Comparison of ENCODE assay signal across 24 cellular contexts in the genomic region with DNA sequence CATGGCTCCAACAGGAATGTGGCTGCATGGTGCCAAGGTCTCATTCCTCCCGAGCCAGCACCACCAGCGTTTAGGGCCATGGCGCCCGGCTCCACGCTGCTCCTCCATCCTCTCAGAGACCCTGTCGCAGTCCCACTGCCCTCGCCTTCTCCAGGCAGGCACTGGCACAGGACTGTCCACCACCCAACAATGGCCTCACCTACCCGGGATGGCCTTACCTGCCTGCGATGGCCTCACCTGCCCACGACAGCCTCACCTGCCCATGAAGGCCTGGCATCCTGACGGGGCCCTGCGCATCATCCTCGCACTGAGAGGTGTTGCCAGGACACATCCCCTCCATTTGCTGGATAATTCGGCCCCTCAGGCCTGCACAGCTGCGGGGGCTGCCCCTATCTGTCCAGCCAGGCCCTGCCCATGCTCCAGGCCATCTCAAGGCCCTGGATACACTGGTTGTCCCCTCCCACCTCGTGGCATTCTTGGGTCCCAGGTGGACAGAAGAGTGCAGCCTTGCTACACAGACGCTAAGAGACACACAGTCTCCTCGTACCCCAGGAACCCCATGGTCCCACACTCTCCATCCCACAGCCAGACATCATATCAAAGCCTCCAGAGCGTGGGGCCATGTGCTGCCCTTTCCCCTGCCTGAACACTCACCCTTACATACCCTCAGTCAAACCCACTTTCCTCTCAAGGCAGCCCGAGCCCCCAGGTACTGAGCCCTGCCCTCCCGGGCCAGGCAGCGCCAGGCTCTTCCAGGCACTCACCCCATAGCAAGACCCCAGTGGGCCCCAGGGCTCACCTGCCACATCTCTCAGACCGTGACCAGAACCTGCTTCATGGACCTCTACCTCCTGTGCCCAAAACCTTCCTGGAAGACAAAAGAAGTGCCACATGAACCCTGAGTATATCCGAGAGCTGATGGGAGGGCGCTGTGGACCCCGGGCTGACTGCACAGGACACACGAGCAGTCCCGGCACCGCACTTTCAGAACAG.
DNase-seq lines count a peak whose midpoint lies in the region; ATAC-seq and TF ChIP-seq lines count a peak whose summit lies in the region.
"Had no signal": no experiment of that assay in that cellular context is flagged by ENCODE, and none has a peak within 500 bp of the region (broad histone marks: within the 10 kb centered on the region; RNA-seq: fewer than 3 reads in every experiment).

No MANE protein-coding gene starts in this region.

- TF ChIP-seq CTCF in GM13976 (IDR thresholded peaks at IDR 0.05; ENCODE audit: borderline replicate concordance, control extremely low read depth, extremely low read depth, insufficient read depth, missing control alignments) (no peak), omental fat pad (IDR thresholded peaks at IDR 0.05) (no peak)

- intact Hi-C loops in posterior vena cava (cut with DNase I) = no loop called here

- no peak for ATAC-seq in omental fat pad (ENCODE audit: low FRiP score)
- ATAC-seq: activated T-cell treated with anti-CD3 and anti-CD28 coated beads, Interleukin-2, amount 50 U/mL, for 72 hours; esophagus mucosa had no signal

- in situ Hi-C loops in GM13976 (cut with MboI; ENCODE audit: low sequenced_read_pairs, unreplicated experiment) = no loop called here

- DNase-seq in Daoy (ENCODE audit: low read depth) = peak; percentile 1
- DNase-seq in GM13976 (ENCODE audit: low spot score) = peak; percentile 28
- DNase-seq in islet precursor cell = peak; percentile 51
- peak; percentile 52 for DNase-seq in posterior vena cava (ENCODE audit: low spot score)
- DNase-seq in medulla oblongata (ENCODE audit: extremely low spot score) = no peak
- DNase-seq in omental fat pad (ENCODE audit: low spot score) = no peak
- DNase-seq in OCI-M2 (lab: John Stamatoyannopoulos, UW; ENCODE audit: unreplicated experiment) = no peak
- DNase-seq: activated T-cell treated with anti-CD3 and anti-CD28 coated beads, Interleukin-2, amount 50 U/mL, for 72 hours; caudate nucleus; COR-L47; dermis blood vessel endothelial cell; foreskin fibroblast; GOT3; KBM-7; natural killer cell; NCI-H1092 treated with DMSO at 0.1 percent for 48 hours; NCI-H187; NCI-H2171; NCI-H82; RPMI8226; SJCRH30; stimulated activated CD4-positive, alpha-beta T cell treated with anti-CD3 and anti-CD28 coated beads, Interleukin-4, amount 100 ng/mL, for 4 hours; SW 1271 had no signal

Comparison
In these comparisons a context has a peak if more than half of its experiments do, and no peak if none do; other contexts are left out.
1. DNase-seq: peak in Daoy (single experiment), GM13976 (single experiment), islet precursor cell (single experiment) and posterior vena cava (single experiment); none in medulla oblongata (single experiment), omental fat pad (single experiment) and OCI-M2 (single experiment).